Comparison of ENCODE assay signal across 20 cellular contexts in the genomic region with DNA sequence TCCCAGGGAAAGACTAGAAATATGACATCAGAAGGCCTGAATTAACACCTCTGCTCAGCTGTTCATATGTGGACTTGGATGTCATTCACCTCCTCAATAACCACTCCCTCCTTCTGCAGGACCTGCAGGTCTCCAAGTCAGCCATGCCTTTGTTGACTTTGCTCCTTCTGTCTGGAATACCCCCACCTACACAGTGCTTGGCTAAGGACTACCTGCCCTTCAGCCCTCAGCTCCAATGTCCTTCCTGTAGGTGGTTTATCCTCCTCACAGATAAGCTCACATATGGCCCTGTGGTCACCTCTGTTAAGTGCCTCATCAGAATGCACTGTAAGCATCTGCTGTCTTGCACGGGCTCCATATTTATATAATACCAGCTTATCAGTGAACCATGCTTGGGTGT. TPM values are rescaled to one million over a fixed set of nuclear protein-coding genes. Genes with fewer than 3 reads are reported as not detected.
A peak's percentile ranks its signal among the peaks of the same experiment; 100 is the strongest.
DNase-seq lines count a peak whose midpoint lies in the region; ATAC-seq, FAIRE-seq and TF ChIP-seq lines count a peak whose summit lies in the region.
"Had no signal": no experiment of that assay in that cellular context is flagged by ENCODE, and none has a peak within 500 bp of the region (broad histone marks: within the 10 kb centered on the region; RNA-seq: fewer than 3 reads in every experiment).

No MANE protein-coding gene starts in this region.

- 0 out of 2 replicates have a peak overlapping the region, but pooled peaks have one; percentile 12 for H2AFZ ChIP-seq in H1 (ENCODE audit: low read length)

- H3K79me2 ChIP-seq in H1 (ENCODE audit: control insufficient read depth in 1 of 2, insufficient read depth in 2 of 2, low read length in 2 of 2), result no peaks in the 10 kb centered on the region

- no peaks in the 10 kb centered on the region for H3K79me1 ChIP-seq in H1 (ENCODE audit: low read depth, low read length)

- no peaks in the 10 kb centered on the region for H3K27me3 ChIP-seq in H1 (replicated peaks in 1 of 4; ENCODE audit: control insufficient read depth in 3 of 4, extremely low read depth in 1 of 4, insufficient read depth in 3 of 4, low read length in 3 of 4)

- no peak overlapping the region for H3K23ac ChIP-seq in H1 (ENCODE audit: insufficient read length)

- H3K9ac ChIP-seq in H1 (replicated peaks in 1 of 4; ENCODE audit: extremely low read depth in 1 of 4, low read depth in 3 of 4, low read length in 3 of 4), result no peak overlapping the region

- H3K4me2 ChIP-seq in H1 (ENCODE audit: insufficient read depth in 1 of 2, low read depth in 2 of 2, low read length in 2 of 2), result no peak overlapping the region

- H3K4me1 Mint-ChIP-seq in progenitor cell of endocrine pancreas (ENCODE audit: low read depth), result no peaks in the 10 kb centered on the region
- H3K4me1 Mint-ChIP-seq in activated CD8-positive, alpha-beta T cell treated with anti-CD3 and anti-CD28 coated beads for 36 hours (ENCODE audit: low read depth), result no peaks in the 10 kb centered on the region
- H3K4me1 Mint-ChIP-seq: CD4-positive, alpha-beta memory T cell had no signal

- TF ChIP-seq CTCF in H1 (IDR thresholded peaks at IDR 0.05; ENCODE audit: control extremely low read depth in 1 of 3, insufficient read depth in 1 of 3, low read depth in 1 of 3, low read length in 3 of 3), result no peak
- no peak for TF ChIP-seq CTCF in progenitor cell of endocrine pancreas (IDR thresholded peaks at IDR 0.05; ENCODE audit: unreplicated experiment)
- TF ChIP-seq CTCF in activated CD8-positive, alpha-beta T cell treated with anti-CD3 and anti-CD28 coated beads for 36 hours (IDR thresholded peaks at IDR 0.05), result no peak

- no peak overlapping the region for H4K91ac ChIP-seq in H1 (replicated peaks; ENCODE audit: insufficient read length, low read length)

- no peak overlapping the region for H3K18ac ChIP-seq in H1 (ENCODE audit: extremely low read depth, low read length)

- no peak overlapping the region for H4K5ac ChIP-seq in H1 (ENCODE audit: insufficient read length, low read depth, low read length)

- DNase-seq in NCI-H524 (lab: John Stamatoyannopoulos, UW), result peak; percentile 22 to 41
- no peak for DNase-seq in NCI-H524 treated with DMSO at 0.1 percent for 48 hours (lab: John Stamatoyannopoulos, UW)
- DNase-seq in NCI-H82 (lab: John Stamatoyannopoulos, UW), result peak; percentile 44
- DNase-seq in H1 (ENCODE audit: low read depth in 1 of 2, low spot score in 2 of 2), result no peak
- no peak for DNase-seq in progenitor cell of endocrine pancreas (ENCODE audit: low spot score, unreplicated experiment)
- DNase-seq in activated CD8-positive, alpha-beta T cell treated with anti-CD3 and anti-CD28 coated beads for 36 hours, result no peak
- DNase-seq in caudate nucleus (lab: John Stamatoyannopoulos, UW), result no peak
- no peak for DNase-seq in NCI-H1694 (lab: John Stamatoyannopoulos, UW)
- DNase-seq: C1 segment of cervical spinal cord; Calu3; CD4-positive, alpha-beta memory T cell; COR-L47; DMS79 treated with DMSO at 0.1 percent for 48 hours; GF-D8; GOT3; H7; HCEC 1CT had no signal

- no peak for TF ChIP-seq RAD21 in H1 (IDR thresholded peaks at IDR 0.05 in 1 of 2, conservative IDR thresholded peaks at IDR 0.05 in 1 of 2; ENCODE audit: low read depth in 2 of 2, low read length in 2 of 2)

- H3K27ac ChIP-seq in H1 (ENCODE audit: low read depth, low read length) (no peak overlapping the region), caudate nucleus (ENCODE audit: low read depth, low read length) (no peak overlapping the region)

- H3K36me3 Mint-ChIP-seq in progenitor cell of endocrine pancreas (ENCODE audit: insufficient read depth), result no peaks in the 10 kb centered on the region
- no peaks in the 10 kb centered on the region for H3K36me3 Mint-ChIP-seq in activated CD8-positive, alpha-beta T cell treated with anti-CD3 and anti-CD28 coated beads for 36 hours (ENCODE audit: low read depth)
- H3K36me3 Mint-ChIP-seq: CD4-positive, alpha-beta memory T cell had no signal

- no peak overlapping the region for H3K4me3 Mint-ChIP-seq in progenitor cell of endocrine pancreas (ENCODE audit: low read depth)
- no peak overlapping the region for H3K4me3 Mint-ChIP-seq in activated CD8-positive, alpha-beta T cell treated with anti-CD3 and anti-CD28 coated beads for 36 hours
- H3K4me3 Mint-ChIP-seq: CD4-positive, alpha-beta memory T cell had no signal

- no peak overlapping the region for H3K4me3 ChIP-seq in H1 (ENCODE audit: extremely low read depth in 1 of 4, insufficient read depth in 2 of 4, low read depth in 3 of 4, low read length in 4 of 4)

- no peak overlapping the region for H4K8ac ChIP-seq in H1 (ENCODE audit: extremely low read depth, insufficient read depth, low read length)

- H3K27me3 Mint-ChIP-seq in progenitor cell of endocrine pancreas, result no peaks in the 10 kb centered on the region
- H3K27me3 Mint-ChIP-seq in activated CD8-positive, alpha-beta T cell treated with anti-CD3 and anti-CD28 coated beads for 36 hours, result no peaks in the 10 kb centered on the region
- H3K27me3 Mint-ChIP-seq: CD4-positive, alpha-beta memory T cell had no signal

- no peak for FAIRE-seq in H1 (lab: Jason Lieb, UNC)
- FAIRE-seq: GM12891, GM18507 had no signal

- H2BK5ac ChIP-seq in H1 (ENCODE audit: low read depth, low read length), result no peak overlapping the region

- no peaks in the 10 kb centered on the region for H4K20me1 ChIP-seq in H1 (replicated peaks in 1 of 2; ENCODE audit: control insufficient read depth in 1 of 2, insufficient read depth in 2 of 2, low read length in 2 of 2)

- H2AK5ac ChIP-seq in H1 (ENCODE audit: low read depth, low read length), result no peak overlapping the region

- H3K36me3 ChIP-seq in H1 (ENCODE audit: control insufficient read depth in 2 of 4, insufficient read depth in 4 of 4, low read length in 3 of 4), result no peaks in the 10 kb centered on the region

- no peak overlapping the region for H2BK12ac ChIP-seq in H1 (ENCODE audit: low read depth, low read length)

- no peak overlapping the region for H2BK15ac ChIP-seq in H1 (ENCODE audit: low read length)

- H2BK120ac ChIP-seq in H1 (replicated peaks; ENCODE audit: low read depth, low read length), result no peak overlapping the region

- peak overlapping the region; percentile 52 for H3K27ac Mint-ChIP-seq in progenitor cell of endocrine pancreas
- H3K27ac Mint-ChIP-seq in activated CD8-positive, alpha-beta T cell treated with anti-CD3 and anti-CD28 coated beads for 36 hours, result no peak overlapping the region
- H3K27ac Mint-ChIP-seq: CD4-positive, alpha-beta memory T cell had no signal

- 96% methylated on average over 1 of the region's 1 CpG; no CpG with 5 or more reads in 1 of the 2 experiments for WGBS in H1 (ENCODE audit: extremely low coverage in 1 of 2, insufficient coverage in 1 of 2, insufficient read length in 1 of 2, insufficient replicate concordance in 2 of 2, low coverage in 1 of 2, low lambda C conversion rate in 2 of 2, missing lambda C conversion rate in 1 of 2), 2 experiments

- POLR2A ChIA-PET in H1 (lab: Charles Lee; ENCODE audit: partially characterized antibody), result no interaction called here
- POLR2A ChIA-PET in activated CD8-positive, alpha-beta T cell treated with anti-CD3 and anti-CD28 coated beads for 36 hours (lab: Charles Lee), result no interaction called here

- CTCF ChIA-PET in H1 (lab: Charles Lee; ENCODE audit: partially characterized antibody), result interaction anchor here (0.6 to 1.0 kb wide), 2 partner anchors 17 to 44 kb away, joined by 3 read pairs; no protein-coding TSS in a partner anchor
- CTCF ChIA-PET in activated CD8-positive, alpha-beta T cell treated with anti-CD3 and anti-CD28 coated beads for 36 hours (lab: Charles Lee), result no interaction called here

- peak overlapping the region; percentile 65 for H3K4ac ChIP-seq in H1 (replicated peaks; ENCODE audit: insufficient read length, low read depth, low read length)

- TF ChIP-seq POLR2A in H1 (IDR thresholded peaks at IDR 0.05; ENCODE audit: control extremely low read depth in 1 of 2, low read depth in 2 of 2, low read length in 2 of 2), result no peak

- H3K56ac ChIP-seq in H1 (replicated peaks; ENCODE audit: insufficient read length, low read depth, low read length), result no peak overlapping the region

- intact Hi-C loops in activated CD8-positive, alpha-beta T cell treated with anti-CD3 and anti-CD28 coated beads for 36 hours (cut with micrococcal nuclease), result no loop called here

- H3K4me1 ChIP-seq in H1 (replicated peaks in 1 of 4; ENCODE audit: control insufficient read depth in 3 of 4, insufficient read depth in 4 of 4, low read length in 3 of 4), result no peaks in the 10 kb centered on the region

- H3K14ac ChIP-seq in H1 (ENCODE audit: insufficient read length), result no peak overlapping the region

- peaks cover 2% of the 10 kb centered on the region; the same call in 1 of the 2 replicates for H3K23me2 ChIP-seq in H1 (ENCODE audit: low read depth, low read length)

- no peak overlapping the region for H2BK20ac ChIP-seq in H1 (ENCODE audit: low read length)

- peaks cover 7% of the 10 kb centered on the region for H3K9me3 Mint-ChIP-seq in progenitor cell of endocrine pancreas (ENCODE audit: low read depth)
- H3K9me3 Mint-ChIP-seq in activated CD8-positive, alpha-beta T cell treated with anti-CD3 and anti-CD28 coated beads for 36 hours, result no peaks in the 10 kb centered on the region

- H3K9me3 ChIP-seq in H1 (ENCODE audit: insufficient read depth in 2 of 2, low read depth in 1 of 2, low read length in 1 of 2), result no peaks in the 10 kb centered on the region

- no peak for ATAC-seq in activated CD8-positive, alpha-beta T cell treated with anti-CD3 and anti-CD28 coated beads for 36 hours

- no peak for TF ChIP-seq EP300 in H1 (IDR thresholded peaks at IDR 0.05; ENCODE audit: borderline replicate concordance in 1 of 2, low read depth in 2 of 2, low read length in 2 of 2)

TF ChIP-seq in H1, 55 proteins besides CTCF, POLR2A, EP300 and RAD21 (continues in another document):
- no peak for TF ChIP-seq E2F6 (IDR thresholded peaks at IDR 0.05)
- no peak for TF ChIP-seq HDAC6 (IDR thresholded peaks at IDR 0.05; ENCODE audit: low read depth, low read length)

RNA-seq across cellular contexts. Expression of gene FAT3, which starts 26.3 kb away (rescaled TPM):
- 18.4 and 24.4 TPM in 2 replicates for total RNA-seq in H1 (2021; fragmentation: NEBNext Ultra II Directional; extraction: Animal tissue kit (Norgen Biotek cat#: 25700))
- polyA plus RNA-seq in H1 (2011; rRNA removed), result 7.2 and 7.6 TPM in 2 replicates
- polyA plus RNA-seq in H1 (2011; cell fraction: cytosol; rRNA removed), result 7.3 TPM
- 29.4 TPM for polyA plus RNA-seq in H1 (2011; cell fraction: nucleus; rRNA removed)
- 6.0 to 10.7 TPM (median 8.1 TPM) in 4 replicates for polyA plus RNA-seq in H1 (2012, experiment 1 of 2)
- 0.50 TPM for polyA plus RNA-seq in H1 (2012, experiment 2 of 2)
- 12.8 TPM for polyA plus RNA-seq in H1 (2013, experiment 1 of 2)
- polyA plus RNA-seq in H1 (2013, experiment 2 of 2), result 9.8 TPM
- polyA minus RNA-seq in H1 (2011; rRNA and poly(A)+ RNA removed), result 49.1 and 73.3 TPM in 2 replicates
- polyA minus RNA-seq in H1 (2011; cell fraction: cytosol; rRNA and poly(A)+ RNA removed), result 17.4 TPM
- polyA minus RNA-seq in H1 (2011; cell fraction: nucleus; rRNA and poly(A)+ RNA removed), result 137 TPM
- 11.9 and 16.4 TPM in 2 replicates for total RNA-seq in progenitor cell of endocrine pancreas
- total RNA-seq in activated CD8-positive, alpha-beta T cell treated with anti-CD3 and anti-CD28 coated beads for 36 hours, result not detected
- total RNA-seq: CD4-positive, alpha-beta memory T cell; G401 had no signal
- polyA plus RNA-seq: CD4-positive, alpha-beta memory T cell had no signal

Comparison
In these comparisons a context has a peak if more than half of its experiments do, and no peak if none do; other contexts are left out.
1. DNase-seq: peak in NCI-H524 (2 of 2) and NCI-H82 (single experiment); none in NCI-H524 treated with DMSO at 0.1 percent for 48 hours (single experiment), H1 (0 of 2), progenitor cell of endocrine pancreas (single experiment), activated CD8-positive, alpha-beta T cell treated with anti-CD3 and anti-CD28 coated beads for 36 hours (single experiment), caudate nucleus (0 of 61) and NCI-H1694 (single experiment).
2. RNA of gene FAT3, which starts 26.3 kb away (total RNA-seq): 18.4 to 24.4 TPM in H1 and 11.9 to 16.4 TPM in progenitor cell of endocrine pancreas; not detected in activated CD8-positive, alpha-beta T cell treated with anti-CD3 and anti-CD28 coated beads for 36 hours; every median in the first group is over 10 times any median in the second.